ENCODE assay signal across 17 cellular contexts in genomic region chr2:241304039-241304670, GRCh38.
"Had no signal": no experiment of that assay in that cellular context is flagged by ENCODE, and none has a peak within 500 bp of the region (broad histone marks: within the 10 kb centered on the region; RNA-seq: fewer than 3 reads in every experiment).

No MANE protein-coding gene starts in this region.

- DNase-seq: activated CD8-positive, alpha-beta memory T cell treated with anti-CD3 and anti-CD28 coated beads, Interleukin-2, amount 50 U/mL, for 4 hours; activated CD8-positive, alpha-beta T cell treated with anti-CD3 and anti-CD28 coated beads for 36 hours; activated naive CD4-positive, alpha-beta T cell treated with anti-CD3 and anti-CD28 coated beads, Interleukin-2, amount 10 ng/mL, durations not matched to agents 7 days and 5 days; adrenal gland; central memory CD4-positive, alpha-beta T cell; effector memory CD4-positive, alpha-beta T cell; mucosa of descending colon; naive thymus-derived CD8-positive, alpha-beta T cell; occipital lobe; stimulated activated CD4-positive, alpha-beta T cell treated with anti-CD3 and anti-CD28 coated beads, Interleukin-2, amount 100 ng/mL, for 24 hours; stimulated activated naive CD4-positive, alpha-beta T cell treated with Interleukin-2 at 50 U/mL for 16 hours; T1000; upper lobe of left lung had no signal

- H3K27ac ChIP-seq: epithelial cell of prostate, upper lobe of left lung had no signal

- H3K27me3 Mint-ChIP-seq: activated CD8-positive, alpha-beta T cell treated with anti-CD3 and anti-CD28 coated beads for 36 hours; activated naive CD4-positive, alpha-beta T cell treated with anti-CD3 and anti-CD28 coated beads, Interleukin-2, amount 10 ng/mL, durations not matched to agents 7 days and 5 days; naive thymus-derived CD8-positive, alpha-beta T cell; progenitor cell of endocrine pancreas had no signal

- H3K4me3 Mint-ChIP-seq: activated CD8-positive, alpha-beta T cell treated with anti-CD3 and anti-CD28 coated beads for 36 hours; activated naive CD4-positive, alpha-beta T cell treated with anti-CD3 and anti-CD28 coated beads, Interleukin-2, amount 10 ng/mL, durations not matched to agents 7 days and 5 days; activated T-helper 1 cell treated with anti-CD3 and anti-CD28 coated beads, Interleukin-12 subunit alpha, Interleukin-12 subunit beta, Interleukin-2, Interleukin-4 antibody, amounts not matched to agents 30 ng/mL and 10 ng/mL and 1 ng/mL, durations not matched to agents 14 hours and 24 hours and 36 hours; naive thymus-derived CD8-positive, alpha-beta T cell had no signal

- H3K36me3 ChIP-seq: adrenal gland, upper lobe of left lung had no signal

- H3K27ac Mint-ChIP-seq: activated CD8-positive, alpha-beta T cell treated with anti-CD3 and anti-CD28 coated beads for 36 hours; activated naive CD4-positive, alpha-beta T cell treated with anti-CD3 and anti-CD28 coated beads, Interleukin-2, amount 10 ng/mL, durations not matched to agents 7 days and 5 days; activated T-helper 1 cell treated with anti-CD3 and anti-CD28 coated beads, Interleukin-12 subunit alpha, Interleukin-12 subunit beta, Interleukin-2, Interleukin-4 antibody, amounts not matched to agents 30 ng/mL and 10 ng/mL and 1 ng/mL, durations not matched to agents 14 hours and 24 hours and 36 hours had no signal

- H3K27me3 ChIP-seq: adrenal gland, upper lobe of left lung had no signal

- H3K9me3 ChIP-seq: adrenal gland, mucosa of descending colon, upper lobe of left lung had no signal

- H3K9me3 Mint-ChIP-seq: activated CD8-positive, alpha-beta T cell treated with anti-CD3 and anti-CD28 coated beads for 36 hours; activated naive CD4-positive, alpha-beta T cell treated with anti-CD3 and anti-CD28 coated beads, Interleukin-2, amount 10 ng/mL, durations not matched to agents 7 days and 5 days; activated T-helper 1 cell treated with anti-CD3 and anti-CD28 coated beads, Interleukin-12 subunit alpha, Interleukin-12 subunit beta, Interleukin-2, Interleukin-4 antibody, amounts not matched to agents 30 ng/mL and 10 ng/mL and 1 ng/mL, durations not matched to agents 14 hours and 24 hours and 36 hours; naive thymus-derived CD8-positive, alpha-beta T cell had no signal

- H3K4me3 ChIP-seq: adrenal gland, mucosa of descending colon, upper lobe of left lung had no signal

- ATAC-seq: mucosa of descending colon; naive thymus-derived CD8-positive, alpha-beta T cell; sciatic nerve had no signal
